1 cellular context compared by ENCODE assay signal in the genomic region with DNA sequence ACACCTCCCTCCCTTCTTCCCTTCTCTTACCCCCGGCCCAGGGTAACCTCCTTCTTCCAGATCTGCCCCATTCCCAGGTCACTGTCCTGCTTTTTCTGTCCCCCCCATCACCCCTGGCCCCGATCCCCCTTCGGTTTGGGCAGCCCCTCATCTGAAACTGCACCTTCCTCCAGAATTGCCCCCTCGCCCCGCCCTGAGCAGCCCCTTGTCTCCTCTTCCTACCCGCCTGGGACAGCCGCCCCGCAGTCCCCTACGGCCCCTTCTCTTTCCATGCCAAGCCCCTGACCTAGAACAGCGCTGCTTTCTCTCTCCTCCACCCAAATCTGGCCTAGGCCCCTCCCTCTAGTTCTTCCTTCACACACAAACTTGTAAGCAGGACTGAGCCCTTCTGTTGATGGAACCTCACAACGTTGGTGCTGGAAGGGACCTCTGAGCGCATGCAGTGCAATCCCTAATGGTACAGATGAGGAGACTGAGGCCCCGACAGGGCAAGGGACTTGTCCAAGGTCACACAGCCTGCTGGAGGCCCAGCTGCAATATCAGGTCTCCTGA.
TF ChIP-seq lines count a peak whose summit lies in the region.

No MANE protein-coding gene starts in this region.

TF ChIP-seq in HepG2, 621 proteins besides CTCF, POLR2A, EP300 and RAD21 (continued from another document):
- TF ChIP-seq SNAI1 (CRISPR knock-in tag; IDR thresholded peaks at IDR 0.05; ENCODE audit: borderline replicate concordance) (no peak), ZFP36L2 (CRISPR knock-in tag; IDR thresholded peaks at IDR 0.05) (no peak), SALL1 (CRISPR knock-in tag; IDR thresholded peaks at IDR 0.05) (no peak), ZNF629 (CRISPR knock-in tag; conservative IDR thresholded peaks at IDR 0.05) (peak; percentile 94), EEA1 (CRISPR knock-in tag; IDR thresholded peaks at IDR 0.05; ENCODE audit: borderline replicate concordance) (no peak), NCOA2 (CRISPR knock-in tag; IDR thresholded peaks at IDR 0.05) (no peak), ZNF768 (CRISPR knock-in tag; IDR thresholded peaks at IDR 0.05) (peak; percentile 95), ZC3H13 (CRISPR knock-in tag; IDR thresholded peaks at IDR 0.05) (no peak), RBAK (CRISPR knock-in tag; IDR thresholded peaks at IDR 0.05) (no peak), KDM1A (CRISPR knock-in tag; IDR thresholded peaks at IDR 0.05) (peak; percentile 94), NR2C2 (CRISPR knock-in tag; IDR thresholded peaks at IDR 0.05; ENCODE audit: borderline replicate concordance) (no peak), HOXA5 (CRISPR knock-in tag; IDR thresholded peaks at IDR 0.05) (no peak), FOXO1 (CRISPR knock-in tag; IDR thresholded peaks at IDR 0.05) (peak; percentile 6; the same call in 1 of the 2 replicates), ZNF256 (CRISPR knock-in tag; conservative IDR thresholded peaks at IDR 0.05) (no peak), HDAC1 (CRISPR knock-in tag; IDR thresholded peaks at IDR 0.05) (no peak), ZSCAN30 (CRISPR knock-in tag; IDR thresholded peaks at IDR 0.05) (no peak), FOXP1 (IDR thresholded peaks at IDR 0.05) (no peak), FOXP1 (CRISPR knock-in tag; IDR thresholded peaks at IDR 0.05) (no peak)
- TF ChIP-seq, protein P1, sequence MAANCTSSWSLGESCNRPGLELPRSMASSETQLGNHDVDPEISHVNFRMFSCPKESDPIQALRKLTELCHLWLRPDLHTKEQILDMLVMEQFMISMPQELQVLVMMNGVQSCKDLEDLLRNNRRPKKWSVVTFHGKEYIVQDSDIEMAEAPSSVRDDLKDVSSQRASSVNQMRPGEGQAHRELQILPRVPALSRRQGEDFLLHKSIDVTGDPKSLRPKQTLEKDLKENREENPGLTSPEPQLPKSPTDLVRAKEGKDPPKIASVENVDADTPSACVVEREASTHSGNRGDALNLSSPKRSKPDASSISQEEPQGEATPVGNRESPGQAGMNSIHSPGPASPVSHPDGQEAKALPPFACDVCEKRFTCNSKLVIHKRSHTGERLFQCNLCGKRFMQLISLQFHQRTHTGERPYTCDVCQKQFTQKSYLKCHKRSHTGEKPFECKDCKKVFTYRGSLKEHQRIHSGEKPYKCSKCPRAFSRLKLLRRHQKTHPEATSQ (CRISPR knock-in tag; IDR thresholded peaks at IDR 0.05; ENCODE audit: borderline replicate concordance), result no peak
- TF ChIP-seq, protein P2, sequence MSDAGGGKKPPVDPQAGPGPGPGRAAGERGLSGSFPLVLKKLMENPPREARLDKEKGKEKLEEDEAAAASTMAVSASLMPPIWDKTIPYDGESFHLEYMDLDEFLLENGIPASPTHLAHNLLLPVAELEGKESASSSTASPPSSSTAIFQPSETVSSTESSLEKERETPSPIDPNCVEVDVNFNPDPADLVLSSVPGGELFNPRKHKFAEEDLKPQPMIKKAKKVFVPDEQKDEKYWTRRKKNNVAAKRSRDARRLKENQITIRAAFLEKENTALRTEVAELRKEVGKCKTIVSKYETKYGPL (CRISPR knock-in tag; IDR thresholded peaks at IDR 0.05), result no peak
- TF ChIP-seq, protein P3, sequence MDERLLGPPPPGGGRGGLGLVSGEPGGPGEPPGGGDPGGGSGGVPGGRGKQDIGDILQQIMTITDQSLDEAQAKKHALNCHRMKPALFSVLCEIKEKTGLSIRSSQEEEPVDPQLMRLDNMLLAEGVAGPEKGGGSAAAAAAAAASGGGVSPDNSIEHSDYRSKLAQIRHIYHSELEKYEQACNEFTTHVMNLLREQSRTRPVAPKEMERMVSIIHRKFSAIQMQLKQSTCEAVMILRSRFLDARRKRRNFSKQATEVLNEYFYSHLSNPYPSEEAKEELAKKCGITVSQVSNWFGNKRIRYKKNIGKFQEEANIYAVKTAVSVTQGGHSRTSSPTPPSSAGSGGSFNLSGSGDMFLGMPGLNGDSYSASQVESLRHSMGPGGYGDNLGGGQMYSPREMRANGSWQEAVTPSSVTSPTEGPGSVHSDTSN (CRISPR knock-in tag; IDR thresholded peaks at IDR 0.05), result no peak
- TF ChIP-seq, protein P4, sequence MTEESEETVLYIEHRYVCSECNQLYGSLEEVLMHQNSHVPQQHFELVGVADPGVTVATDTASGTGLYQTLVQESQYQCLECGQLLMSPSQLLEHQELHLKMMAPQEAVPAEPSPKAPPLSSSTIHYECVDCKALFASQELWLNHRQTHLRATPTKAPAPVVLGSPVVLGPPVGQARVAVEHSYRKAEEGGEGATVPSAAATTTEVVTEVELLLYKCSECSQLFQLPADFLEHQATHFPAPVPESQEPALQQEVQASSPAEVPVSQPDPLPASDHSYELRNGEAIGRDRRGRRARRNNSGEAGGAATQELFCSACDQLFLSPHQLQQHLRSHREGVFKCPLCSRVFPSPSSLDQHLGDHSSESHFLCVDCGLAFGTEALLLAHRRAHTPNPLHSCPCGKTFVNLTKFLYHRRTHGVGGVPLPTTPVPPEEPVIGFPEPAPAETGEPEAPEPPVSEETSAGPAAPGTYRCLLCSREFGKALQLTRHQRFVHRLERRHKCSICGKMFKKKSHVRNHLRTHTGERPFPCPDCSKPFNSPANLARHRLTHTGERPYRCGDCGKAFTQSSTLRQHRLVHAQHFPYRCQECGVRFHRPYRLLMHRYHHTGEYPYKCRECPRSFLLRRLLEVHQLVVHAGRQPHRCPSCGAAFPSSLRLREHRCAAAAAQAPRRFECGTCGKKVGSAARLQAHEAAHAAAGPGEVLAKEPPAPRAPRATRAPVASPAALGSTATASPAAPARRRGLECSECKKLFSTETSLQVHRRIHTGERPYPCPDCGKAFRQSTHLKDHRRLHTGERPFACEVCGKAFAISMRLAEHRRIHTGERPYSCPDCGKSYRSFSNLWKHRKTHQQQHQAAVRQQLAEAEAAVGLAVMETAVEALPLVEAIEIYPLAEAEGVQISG (CRISPR knock-in tag; IDR thresholded peaks at IDR 0.05), result no peak
- TF ChIP-seq, protein P5, sequence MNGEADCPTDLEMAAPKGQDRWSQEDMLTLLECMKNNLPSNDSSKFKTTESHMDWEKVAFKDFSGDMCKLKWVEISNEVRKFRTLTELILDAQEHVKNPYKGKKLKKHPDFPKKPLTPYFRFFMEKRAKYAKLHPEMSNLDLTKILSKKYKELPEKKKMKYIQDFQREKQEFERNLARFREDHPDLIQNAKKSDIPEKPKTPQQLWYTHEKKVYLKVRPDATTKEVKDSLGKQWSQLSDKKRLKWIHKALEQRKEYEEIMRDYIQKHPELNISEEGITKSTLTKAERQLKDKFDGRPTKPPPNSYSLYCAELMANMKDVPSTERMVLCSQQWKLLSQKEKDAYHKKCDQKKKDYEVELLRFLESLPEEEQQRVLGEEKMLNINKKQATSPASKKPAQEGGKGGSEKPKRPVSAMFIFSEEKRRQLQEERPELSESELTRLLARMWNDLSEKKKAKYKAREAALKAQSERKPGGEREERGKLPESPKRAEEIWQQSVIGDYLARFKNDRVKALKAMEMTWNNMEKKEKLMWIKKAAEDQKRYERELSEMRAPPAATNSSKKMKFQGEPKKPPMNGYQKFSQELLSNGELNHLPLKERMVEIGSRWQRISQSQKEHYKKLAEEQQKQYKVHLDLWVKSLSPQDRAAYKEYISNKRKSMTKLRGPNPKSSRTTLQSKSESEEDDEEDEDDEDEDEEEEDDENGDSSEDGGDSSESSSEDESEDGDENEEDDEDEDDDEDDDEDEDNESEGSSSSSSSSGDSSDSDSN (CRISPR knock-in tag; IDR thresholded peaks at IDR 0.05), result no peak
- TF ChIP-seq, protein P6, sequence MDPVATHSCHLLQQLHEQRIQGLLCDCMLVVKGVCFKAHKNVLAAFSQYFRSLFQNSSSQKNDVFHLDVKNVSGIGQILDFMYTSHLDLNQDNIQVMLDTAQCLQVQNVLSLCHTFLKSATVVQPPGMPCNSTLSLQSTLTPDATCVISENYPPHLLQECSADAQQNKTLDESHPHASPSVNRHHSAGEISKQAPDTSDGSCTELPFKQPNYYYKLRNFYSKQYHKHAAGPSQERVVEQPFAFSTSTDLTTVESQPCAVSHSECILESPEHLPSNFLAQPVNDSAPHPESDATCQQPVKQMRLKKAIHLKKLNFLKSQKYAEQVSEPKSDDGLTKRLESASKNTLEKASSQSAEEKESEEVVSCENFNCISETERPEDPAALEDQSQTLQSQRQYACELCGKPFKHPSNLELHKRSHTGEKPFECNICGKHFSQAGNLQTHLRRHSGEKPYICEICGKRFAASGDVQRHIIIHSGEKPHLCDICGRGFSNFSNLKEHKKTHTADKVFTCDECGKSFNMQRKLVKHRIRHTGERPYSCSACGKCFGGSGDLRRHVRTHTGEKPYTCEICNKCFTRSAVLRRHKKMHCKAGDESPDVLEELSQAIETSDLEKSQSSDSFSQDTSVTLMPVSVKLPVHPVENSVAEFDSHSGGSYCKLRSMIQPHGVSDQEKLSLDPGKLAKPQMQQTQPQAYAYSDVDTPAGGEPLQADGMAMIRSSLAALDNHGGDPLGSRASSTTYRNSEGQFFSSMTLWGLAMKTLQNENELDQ (CRISPR knock-in tag; IDR thresholded peaks at IDR 0.05; ENCODE audit: borderline replicate concordance), result no peak
